Comparison of ENCODE assay signal across 31 cellular contexts in the genomic region with DNA sequence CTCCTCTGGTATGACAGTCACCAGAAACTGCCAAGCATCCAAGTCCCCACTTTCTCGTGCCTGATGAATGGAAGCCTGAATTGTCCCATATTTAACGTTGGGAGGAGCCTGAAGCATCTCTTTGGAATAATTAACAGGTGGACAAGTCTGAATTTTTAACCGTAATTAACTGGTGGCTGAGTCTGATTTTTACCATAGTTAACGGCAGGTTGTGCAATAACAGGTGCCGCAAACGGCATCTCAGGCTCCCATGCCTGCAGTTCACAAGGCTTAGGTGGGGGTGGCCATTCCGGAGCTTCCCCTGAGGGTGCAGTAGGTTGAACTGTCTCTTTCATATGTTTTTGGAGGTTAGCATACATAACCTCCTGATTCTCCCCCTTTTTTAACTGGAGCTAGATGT. TPM values are rescaled to one million over a fixed set of nuclear protein-coding genes. Genes with fewer than 3 reads are reported as not detected.
A peak's percentile ranks its signal among the peaks of the same experiment; 100 is the strongest.
DNase-seq lines count a peak whose midpoint lies in the region; ATAC-seq, FAIRE-seq and TF ChIP-seq lines count a peak whose summit lies in the region.
"Had no signal": no experiment of that assay in that cellular context is flagged by ENCODE, and none has a peak within 500 bp of the region (broad histone marks: within the 10 kb centered on the region; RNA-seq: fewer than 3 reads in every experiment).

No MANE protein-coding gene starts in this region.

- H3K4me3 Mint-ChIP-seq in activated T-cell treated with anti-CD3 and anti-CD28 coated beads, Interleukin-2, amount 50 U/mL, for 72 hours: peak overlapping the region; percentile 64 to 96
- H3K4me3 Mint-ChIP-seq in activated T-helper 1 cell treated with anti-CD3 and anti-CD28 coated beads, Interleukin-12 subunit alpha, Interleukin-12 subunit beta, Interleukin-2, Interleukin-4 antibody, amounts not matched to agents 30 ng/mL and 10 ng/mL and 1 ng/mL, durations not matched to agents 14 hours and 24 hours and 36 hours: peak overlapping the region; percentile 54
- peak overlapping the region; percentile 69 to 96 (median 80) for H3K4me3 Mint-ChIP-seq in naive thymus-derived CD4-positive, alpha-beta T cell
- H3K4me3 Mint-ChIP-seq: endodermal cell, H9, neural crest cell had no signal

- DNase-seq in activated T-cell treated with anti-CD3 and anti-CD28 coated beads, Interleukin-2, amount 50 U/mL, for 72 hours: no peak
- no peak for DNase-seq in activated T-cell treated with anti-CD3 and anti-CD28 coated beads, Interleukin-2, amount 50 U/mL, for 48 hours
- DNase-seq in GM12892 (ENCODE audit: insufficient read length) (no peak), NCI-H748 treated with DMSO at 0.1 percent for 48 hours (lab: John Stamatoyannopoulos, UW) (no peak), brain microvascular endothelial cell (no peak)
- no peak for DNase-seq in activated T-helper 1 cell treated with anti-CD3 and anti-CD28 coated beads, Interleukin-12 subunit alpha, Interleukin-12 subunit beta, Interleukin-2, Interleukin-4 antibody, amounts not matched to agents 30 ng/mL and 10 ng/mL and 1 ng/mL, durations not matched to agents 14 hours and 24 hours and 36 hours (ENCODE audit: low spot score)
- no peak for DNase-seq in naive thymus-derived CD4-positive, alpha-beta T cell
- DNase-seq in stimulated activated CD4-positive, alpha-beta T cell treated with anti-CD3 and anti-CD28 coated beads, Interleukin-4, amount 100 ng/mL, for 24 hours: no peak
- DNase-seq: activated gamma-delta T cell; caudate nucleus; DND-41; endodermal cell; foreskin fibroblast; H9; heart left ventricle; lower lobe of right lung; NCI-H1105; NCI-H1930; NCI-H226; NCI-H82; right cardiac atrium; stimulated activated CD4-positive, alpha-beta T cell treated with anti-CD3 and anti-CD28 coated beads, Interleukin-2, amount 100 ng/mL, for 48 hours; SW 1271 had no signal

- CTCF ChIA-PET in naive thymus-derived CD4-positive, alpha-beta T cell (lab: Charles Lee): interaction anchor here (1.5 to 2.0 kb wide), 2 partner anchors 115 to 116 kb away, joined by 5 to 9 read pairs; a partner anchor contains a TSS

- H3K36me3 ChIP-seq in naive thymus-derived CD4-positive, alpha-beta T cell (ENCODE audit: control insufficient read depth in 2 of 3, insufficient read depth in 3 of 3, low read length in 3 of 3): peaks cover 3 to 11% (median 6%) of the 10 kb centered on the region in 3 experiments
- no peaks in the 10 kb centered on the region for H3K36me3 ChIP-seq in brain microvascular endothelial cell (replicated peaks)
- H3K36me3 ChIP-seq: BLaER1, suprapubic skin had no signal

- H3K4me1 Mint-ChIP-seq in activated T-cell treated with anti-CD3 and anti-CD28 coated beads, Interleukin-2, amount 50 U/mL, for 72 hours (ENCODE audit: low read depth): peaks cover 84% of the 10 kb centered on the region
- peaks cover 91% of the 10 kb centered on the region for H3K4me1 Mint-ChIP-seq in activated T-helper 1 cell treated with anti-CD3 and anti-CD28 coated beads, Interleukin-12 subunit alpha, Interleukin-12 subunit beta, Interleukin-2, Interleukin-4 antibody, amounts not matched to agents 30 ng/mL and 10 ng/mL and 1 ng/mL, durations not matched to agents 14 hours and 24 hours and 36 hours (ENCODE audit: low read depth)
- H3K4me1 Mint-ChIP-seq in naive thymus-derived CD4-positive, alpha-beta T cell: peaks cover 41 to 89% (median 78%) of the 10 kb centered on the region in 7 donors
- H3K4me1 Mint-ChIP-seq: endodermal cell, neural crest cell had no signal

- POLR2A ChIA-PET in naive thymus-derived CD4-positive, alpha-beta T cell (lab: Charles Lee): interaction anchor here (1.0 to 16.1 kb wide), 17 partner anchors 12 to 191 kb away, joined by 3 to 526 read pairs (median 32); a partner anchor contains a TSS

- intact Hi-C loops in activated T-helper 1 cell treated with anti-CD3 and anti-CD28 coated beads, Interleukin-12 subunit alpha, Interleukin-12 subunit beta, Interleukin-2, Interleukin-4 antibody, amounts not matched to agents 30 ng/mL and 10 ng/mL and 1 ng/mL, durations not matched to agents 14 hours and 24 hours and 36 hours (cut with micrococcal nuclease): loop anchor here (5.0 kb wide), 1 partner anchor 188 kb away; a partner anchor contains a TSS
- intact Hi-C loops in naive thymus-derived CD4-positive, alpha-beta T cell (cut with micrococcal nuclease): loop anchor here in 1 of 2 donors (10.0 kb wide), 1 partner anchor 280 kb away; no protein-coding TSS in a partner anchor

- no peaks in the 10 kb centered on the region for H3K27me3 ChIP-seq in naive thymus-derived CD4-positive, alpha-beta T cell (ENCODE audit: control insufficient read depth in 2 of 2, insufficient read depth in 2 of 2, low read length in 2 of 2)
- H3K27me3 ChIP-seq in brain microvascular endothelial cell (replicated peaks): no peaks in the 10 kb centered on the region
- H3K27me3 ChIP-seq: BLaER1, heart left ventricle, suprapubic skin had no signal

- peaks cover 4 to 16% (median 9%) of the 10 kb centered on the region in 3 experiments for H3K9me3 ChIP-seq in naive thymus-derived CD4-positive, alpha-beta T cell (ENCODE audit: control insufficient read depth in 2 of 3, low read length in 3 of 3)

- TF ChIP-seq CTCF in brain microvascular endothelial cell (IDR thresholded peaks at IDR 0.05; ENCODE audit: low read depth, low read length, missing control alignments): no peak

- peak overlapping the region; percentile 97 for H3K27ac Mint-ChIP-seq in activated T-cell treated with anti-CD3 and anti-CD28 coated beads, Interleukin-2, amount 50 U/mL, for 72 hours
- peak overlapping the region; percentile 78 for H3K27ac Mint-ChIP-seq in activated T-helper 1 cell treated with anti-CD3 and anti-CD28 coated beads, Interleukin-12 subunit alpha, Interleukin-12 subunit beta, Interleukin-2, Interleukin-4 antibody, amounts not matched to agents 30 ng/mL and 10 ng/mL and 1 ng/mL, durations not matched to agents 14 hours and 24 hours and 36 hours
- H3K27ac Mint-ChIP-seq in naive thymus-derived CD4-positive, alpha-beta T cell: peak overlapping the region; percentile 67 to 97 (median 95)
- H3K27ac Mint-ChIP-seq: endodermal cell, H9 had no signal

- H3K4me3 ChIP-seq in naive thymus-derived CD4-positive, alpha-beta T cell (ENCODE audit: low read length): peak overlapping the region; percentile 21
- no peak overlapping the region for H3K4me3 ChIP-seq in brain microvascular endothelial cell (ENCODE audit: low read depth, low read length)
- H3K4me3 ChIP-seq: BLaER1, heart left ventricle, lower lobe of right lung, suprapubic skin had no signal

- peaks cover 32 to 38% of the 10 kb centered on the region in 2 donors for H3K36me3 Mint-ChIP-seq in activated T-cell treated with anti-CD3 and anti-CD28 coated beads, Interleukin-2, amount 50 U/mL, for 72 hours (ENCODE audit: insufficient read depth in 2 of 2)
- H3K36me3 Mint-ChIP-seq in activated T-helper 1 cell treated with anti-CD3 and anti-CD28 coated beads, Interleukin-12 subunit alpha, Interleukin-12 subunit beta, Interleukin-2, Interleukin-4 antibody, amounts not matched to agents 30 ng/mL and 10 ng/mL and 1 ng/mL, durations not matched to agents 14 hours and 24 hours and 36 hours (ENCODE audit: low read depth): peaks cover 38% of the 10 kb centered on the region
- H3K36me3 Mint-ChIP-seq in naive thymus-derived CD4-positive, alpha-beta T cell: peaks cover 24 to 60% (median 42%) of the 10 kb centered on the region in 5 donors

- peak overlapping the region; percentile 84 for H3K27ac ChIP-seq in naive thymus-derived CD4-positive, alpha-beta T cell (ENCODE audit: low read depth, low read length)
- no peak overlapping the region for H3K27ac ChIP-seq in brain microvascular endothelial cell
- H3K27ac ChIP-seq: BLaER1, lower lobe of right lung, suprapubic skin had no signal

- in situ Hi-C loops in brain microvascular endothelial cell (cut with HindIII; ENCODE audit: low pct_ligation_motif_present, low sequenced_read_pairs): no loop called here

- H3K27me3 Mint-ChIP-seq in activated T-cell treated with anti-CD3 and anti-CD28 coated beads, Interleukin-2, amount 50 U/mL, for 72 hours (ENCODE audit: low read depth): no peaks in the 10 kb centered on the region
- H3K27me3 Mint-ChIP-seq in activated T-helper 1 cell treated with anti-CD3 and anti-CD28 coated beads, Interleukin-12 subunit alpha, Interleukin-12 subunit beta, Interleukin-2, Interleukin-4 antibody, amounts not matched to agents 30 ng/mL and 10 ng/mL and 1 ng/mL, durations not matched to agents 14 hours and 24 hours and 36 hours (ENCODE audit: insufficient read depth): no peaks in the 10 kb centered on the region
- no peaks in the 10 kb centered on the region for H3K27me3 Mint-ChIP-seq in naive thymus-derived CD4-positive, alpha-beta T cell

- ATAC-seq in activated T-cell treated with anti-CD3 and anti-CD28 coated beads, Interleukin-2, amount 50 U/mL, for 72 hours (replicated peaks in 1 of 2): no peak
- ATAC-seq in naive thymus-derived CD4-positive, alpha-beta T cell: no peak
- ATAC-seq: esophagus mucosa, heart left ventricle, lower lobe of right lung, right cardiac atrium had no signal

- peaks cover 0 to 9% of the 10 kb centered on the region in 2 donors for H3K9me3 Mint-ChIP-seq in activated T-cell treated with anti-CD3 and anti-CD28 coated beads, Interleukin-2, amount 50 U/mL, for 72 hours
- peaks cover 22% of the 10 kb centered on the region for H3K9me3 Mint-ChIP-seq in activated T-helper 1 cell treated with anti-CD3 and anti-CD28 coated beads, Interleukin-12 subunit alpha, Interleukin-12 subunit beta, Interleukin-2, Interleukin-4 antibody, amounts not matched to agents 30 ng/mL and 10 ng/mL and 1 ng/mL, durations not matched to agents 14 hours and 24 hours and 36 hours
- peaks cover 0 to 37% (median 26%) of the 10 kb centered on the region in 11 donors for H3K9me3 Mint-ChIP-seq in naive thymus-derived CD4-positive, alpha-beta T cell

- TF ChIP-seq POLR2A in GM12892 (IDR thresholded peaks at IDR 0.05; ENCODE audit: low read depth, low read length): no peak

- H3K4me1 ChIP-seq in naive thymus-derived CD4-positive, alpha-beta T cell (ENCODE audit: control insufficient read depth in 2 of 2, insufficient read depth in 2 of 2, low read length in 2 of 2): peaks cover 46 to 68% of the 10 kb centered on the region in 2 donors

- FAIRE-seq in GM12892 (lab: Jason Lieb, UNC): peak; percentile 73
- FAIRE-seq: astrocyte, GM18507, TTC549 had no signal

RNA-seq across cellular contexts. Expression of a gene that starts 2.0 kb away (rescaled TPM):
- 100 to 1,000 TPM; 114 to 156 TPM for total RNA-seq in activated T-cell treated with anti-CD3 and anti-CD28 coated beads, Interleukin-2, amount 50 U/mL, for 72 hours
- polyA plus RNA-seq in GM12892 (2012; ENCODE audit: missing spikeins): 6.4 TPM
- total RNA-seq in activated T-helper 1 cell treated with anti-CD3 and anti-CD28 coated beads, Interleukin-12 subunit alpha, Interleukin-12 subunit beta, Interleukin-2, Interleukin-4 antibody, amounts not matched to agents 30 ng/mL and 10 ng/mL and 1 ng/mL, durations not matched to agents 14 hours and 24 hours and 36 hours: 84.2 and 87.4 TPM in 2 replicates
- 100 to 1,000 TPM in 4 of 5 experiments, 10 to 100 TPM in 1; 74.9 to 413 (median 406) TPM for total RNA-seq in naive thymus-derived CD4-positive, alpha-beta T cell
- polyA plus RNA-seq in naive thymus-derived CD4-positive, alpha-beta T cell: 100 to 1,000 TPM; 405 to 762 TPM
- total RNA-seq: astrocyte, H9, neural crest cell had no signal
- polyA plus RNA-seq: AG04450 had no signal

RNA-seq across cellular contexts. Expression of a gene that starts 50.6 kb away (rescaled TPM):
- 10 to 100 TPM; 45.1 to 50.7 TPM for total RNA-seq in activated T-cell treated with anti-CD3 and anti-CD28 coated beads, Interleukin-2, amount 50 U/mL, for 72 hours
- 8.6 TPM for polyA plus RNA-seq in GM12892 (2012; ENCODE audit: missing spikeins)
- 46.9 and 55.1 TPM in 2 replicates for total RNA-seq in activated T-helper 1 cell treated with anti-CD3 and anti-CD28 coated beads, Interleukin-12 subunit alpha, Interleukin-12 subunit beta, Interleukin-2, Interleukin-4 antibody, amounts not matched to agents 30 ng/mL and 10 ng/mL and 1 ng/mL, durations not matched to agents 14 hours and 24 hours and 36 hours
- 100 to 1,000 TPM in 3 of 5 experiments, 10 to 100 TPM in 2; 66.3 to 555 (median 321) TPM for total RNA-seq in naive thymus-derived CD4-positive, alpha-beta T cell
- 1,000 to 10,000 TPM in 1 of 2 donors, 100 to 1,000 TPM in 1; 772 to 1,293 TPM for polyA plus RNA-seq in naive thymus-derived CD4-positive, alpha-beta T cell
- total RNA-seq: astrocyte, endodermal cell, H9, neural crest cell had no signal
- polyA plus RNA-seq: AG04450 had no signal
